ENCODE assay signal across 9 cellular contexts in genomic region chr6:109472132-109472995, GRCh38. TPM values are rescaled to one million over a fixed set of nuclear protein-coding genes. Genes with fewer than 3 reads are reported as not detected.
DNase-seq lines count a peak whose midpoint lies in the region; ATAC-seq, FAIRE-seq and TF ChIP-seq lines count a peak whose summit lies in the region.
"Had no signal": no experiment of that assay in that cellular context is flagged by ENCODE, and none has a peak within 500 bp of the region (broad histone marks: within the 10 kb centered on the region; RNA-seq: fewer than 3 reads in every experiment).

No MANE protein-coding gene starts in this region.

- H3K4me1 Mint-ChIP-seq in memory B cell: peaks cover 45% of the 10 kb centered on the region

- peak overlapping the region; percentile 53 for H3K4me3 Mint-ChIP-seq in memory B cell

- no peaks in the 10 kb centered on the region for H3K27me3 ChIP-seq in left ventricle myocardium inferior (ENCODE audit: low read depth)

- no peak overlapping the region for H3K27ac ChIP-seq in left ventricle myocardium inferior (replicated peaks)

- FAIRE-seq in GM18507 (lab: Jason Lieb, UNC): peak; percentile 71
- FAIRE-seq in RCC 7860 (lab: Jason Lieb, UNC): no peak
- FAIRE-seq: astrocyte had no signal

- peaks cover 83% of the 10 kb centered on the region for H3K36me3 ChIP-seq in left ventricle myocardium inferior

- ATAC-seq in GM21381 (IDR thresholded peaks at IDR 0.05; ENCODE audit: unreplicated experiment) (peak; percentile 51), HG03521 (IDR thresholded peaks at IDR 0.05; ENCODE audit: unreplicated experiment) (peak; percentile 53), memory B cell (ENCODE audit: low read depth) (peak; percentile 93), Right ventricle myocardium superior (ENCODE audit: poor library complexity) (no peak)

- H3K9me3 Mint-ChIP-seq in memory B cell: no peaks in the 10 kb centered on the region

- H3K36me3 Mint-ChIP-seq in memory B cell: peaks cover 49% of the 10 kb centered on the region

- intact Hi-C loops in left ventricle myocardium inferior (cut with micrococcal nuclease) (no loop called here), Right ventricle myocardium superior (cut with DNase I) (no loop called here)

- H3K27me3 Mint-ChIP-seq in memory B cell: no peaks in the 10 kb centered on the region

- no peak for DNase-seq in GM18507 (ENCODE audit: extremely low spot score, insufficient read length, low read depth)
- no peak for DNase-seq in memory B cell (ENCODE audit: low spot score in 2 of 2)
- no peak for DNase-seq in left ventricle myocardium inferior
- no peak for DNase-seq in Right ventricle myocardium superior
- DNase-seq in RCC 7860 (ENCODE audit: low spot score): no peak
- DNase-seq: mesendoderm had no signal

- peaks cover 11% of the 10 kb centered on the region for H3K4me1 ChIP-seq in left ventricle myocardium inferior

- H3K9me3 ChIP-seq in left ventricle myocardium inferior (replicated peaks): no peaks in the 10 kb centered on the region

- no peak overlapping the region for H3K4me3 ChIP-seq in left ventricle myocardium inferior

- peak overlapping the region; percentile 46 for H3K27ac Mint-ChIP-seq in memory B cell

- TF ChIP-seq CTCF in left ventricle myocardium inferior (IDR thresholded peaks at IDR 0.05; ENCODE audit: borderline replicate concordance): no peak

RNA-seq across cellular contexts. Expression of gene ZBTB24, which starts 10.7 kb away (rescaled TPM):
- total RNA-seq in left ventricle myocardium inferior: 2.6 TPM
- total RNA-seq in Right ventricle myocardium superior: 2.4 TPM

RNA-seq across cellular contexts. Expression of gene MICAL1, which starts 16.8 kb away (rescaled TPM):
- total RNA-seq in left ventricle myocardium inferior: 5.6 TPM
- total RNA-seq in Right ventricle myocardium superior: 5.0 TPM

RNA-seq across cellular contexts. Expression of gene SMPD2, which starts 31.8 kb away (rescaled TPM):
- 3.5 TPM for total RNA-seq in left ventricle myocardium inferior
- total RNA-seq in Right ventricle myocardium superior: 4.1 TPM

RNA-seq across cellular contexts. Expression of gene PPIL6, which starts 31.9 kb away (rescaled TPM):
- 3.9 TPM for total RNA-seq in left ventricle myocardium inferior
- total RNA-seq in Right ventricle myocardium superior: 5.5 TPM
